ENCODE assay signal across 11 cellular contexts in genomic region chr20:45919951-45920794, GRCh38. TPM values are rescaled to one million over a fixed set of nuclear protein-coding genes. Genes with fewer than 3 reads are reported as not detected.
DNase-seq lines count a peak whose midpoint lies in the region; ATAC-seq and TF ChIP-seq lines count a peak whose summit lies in the region.
"Had no signal": no experiment of that assay in that cellular context is flagged by ENCODE, and none has a peak within 500 bp of the region (broad histone marks: within the 10 kb centered on the region; RNA-seq: fewer than 3 reads in every experiment).

No MANE protein-coding gene starts in this region.

- no TSS peak for BruUV-seq in mammary epithelial cell (replicated peaks; lab: Mats Ljungman, UMichigan)

- no peak for TF ChIP-seq CTCF in mammary epithelial cell (conservative IDR thresholded peaks at IDR 0.05 in 1 of 2, IDR thresholded peaks at IDR 0.05 in 1 of 2; ENCODE audit: extremely low read depth in 1 of 2, insufficient read depth in 1 of 2, low read depth in 1 of 2, low read length in 2 of 2)

- peak overlapping the region; percentile 2 for H2AFZ ChIP-seq in mammary epithelial cell (ENCODE audit: low read depth, low read length)

- dilution Hi-C loops in mammary epithelial cell (cut with HindIII; ENCODE audit: low sequenced_read_pairs): no loop called here

- no peak overlapping the region for H3K4me2 ChIP-seq in mammary epithelial cell (ENCODE audit: insufficient read depth, low read depth, low read length)

- no peaks in the 10 kb centered on the region for H3K79me2 ChIP-seq in mammary epithelial cell (ENCODE audit: insufficient read depth, low read length)

- H3K27ac ChIP-seq in mammary epithelial cell (ENCODE audit: insufficient read depth, low read depth, low read length) (no peak overlapping the region), right cardiac atrium (ENCODE audit: low read length) (peak overlapping the region; percentile 78)
- H3K27ac ChIP-seq: HL-60 had no signal

- DNase-seq in LHCN-M2 (ENCODE audit: low read depth) (peak; percentile 35), mammary epithelial cell (no peak), right cardiac atrium (peak in 2 of 3 donors; percentile 55 to 60), skeletal muscle cell (ENCODE audit: low read depth) (peak; percentile 50), COLO668 (lab: John Stamatoyannopoulos, UW; ENCODE audit: unreplicated experiment) (no peak), HuH-7.5 (ENCODE audit: low spot score) (no peak)
- DNase-seq: activated T-cell treated with anti-CD3 and anti-CD28 coated beads, Interleukin-2, amount 50 U/mL, for 1 hour; C1 segment of cervical spinal cord had no signal

- ATAC-seq in right cardiac atrium (peak; percentile 6 to 20), HG02840 (IDR thresholded peaks at IDR 0.05; ENCODE audit: low FRiP score, unreplicated experiment) (no peak), HG03521 (IDR thresholded peaks at IDR 0.05; ENCODE audit: unreplicated experiment) (no peak)

- no peaks in the 10 kb centered on the region for H3K27me3 ChIP-seq in mammary epithelial cell (ENCODE audit: insufficient read depth, low read length)
- no peaks in the 10 kb centered on the region for H3K27me3 ChIP-seq in right cardiac atrium (ENCODE audit: control insufficient read depth, insufficient read depth)

- 46% methylated on average over 11 of the region's 11 CpGs for WGBS in mammary epithelial cell (ENCODE audit: low coverage, missing lambda C conversion rate)
- WGBS in right cardiac atrium: 47% methylated on average over 11 of the region's 11 CpGs

- CTCF ChIA-PET in mammary epithelial cell (lab: Charles Lee; ENCODE audit: low non-redundant PET): no interaction called here

- H3K4me3 ChIP-seq in mammary epithelial cell (replicated peaks in 1 of 3; ENCODE audit: insufficient read depth in 1 of 3, low read depth in 2 of 3, low read length in 3 of 3) (no peak overlapping the region), right cardiac atrium (ENCODE audit: low read length) (no peak overlapping the region), skeletal muscle cell (ENCODE audit: low read depth, low read length) (no peak overlapping the region)

- H4K20me1 ChIP-seq in mammary epithelial cell (ENCODE audit: insufficient read depth, low read length): no peaks in the 10 kb centered on the region

- H3K4me1 ChIP-seq in mammary epithelial cell (ENCODE audit: insufficient read depth, low read length) (no peaks in the 10 kb centered on the region), right cardiac atrium (ENCODE audit: control insufficient read depth, insufficient read depth, low read length) (no peaks in the 10 kb centered on the region)

- no peaks in the 10 kb centered on the region for H3K9me3 ChIP-seq in mammary epithelial cell (replicated peaks; ENCODE audit: insufficient read depth, low read length)
- H3K9me3 ChIP-seq in right cardiac atrium (ENCODE audit: control insufficient read depth, low read length): no peaks in the 10 kb centered on the region

- in situ Hi-C loops in mammary epithelial cell (cut with MboI; ENCODE audit: low sequenced_read_pairs in 2 of 2): no loop called here

- intact Hi-C loops in mammary epithelial cell (cut with micrococcal nuclease) (no loop called here), right cardiac atrium (cut with DNase I) (no loop called here)

- no peak overlapping the region for H3K9ac ChIP-seq in mammary epithelial cell (ENCODE audit: insufficient read depth, low read length)

- no peaks in the 10 kb centered on the region for H3K36me3 ChIP-seq in mammary epithelial cell (ENCODE audit: insufficient read depth, low read length)

RNA-seq across cellular contexts. Expression of gene PLTP, which starts 8.2 kb away (rescaled TPM):
- 7.2 and 10.3 TPM in 2 replicates for total RNA-seq in LHCN-M2 (2014; rRNA removed)
- 8.0 TPM for polyA plus RNA-seq in LHCN-M2 (2012)
- total RNA-seq in mammary epithelial cell: 10 to 100 TPM in 1 of 2 donors, 1 to 10 TPM in 1; 7.2 to 17.7 TPM
- polyA plus RNA-seq in mammary epithelial cell: 6.7 TPM
- 1.4 TPM for polyA minus RNA-seq in mammary epithelial cell
- total RNA-seq in right cardiac atrium: 100 to 1,000 TPM in 2 of 4 donors, 10 to 100 TPM in 2; 63.7 to 117 (median 90.4) TPM
- polyA plus RNA-seq in right cardiac atrium: 34.3 TPM

RNA-seq across cellular contexts. Expression of gene PCIF1, which starts 14.3 kb away (rescaled TPM):
- total RNA-seq in LHCN-M2 (2014; rRNA removed) (10.2 and 13.6 TPM in 2 replicates), mammary epithelial cell (10 to 100 TPM; 12.7 to 18.9 TPM), right cardiac atrium (10 to 100 TPM; 28.0 to 31.8 (median 29.6) TPM)
- polyA plus RNA-seq in LHCN-M2 (2012): 25.7 TPM
- polyA plus RNA-seq in mammary epithelial cell (12.7 TPM), right cardiac atrium (22.2 TPM)
- 17.8 TPM for polyA minus RNA-seq in mammary epithelial cell

RNA-seq across cellular contexts. Expression of gene CTSA, which starts 29.0 kb away (rescaled TPM):
- total RNA-seq in LHCN-M2 (2014; rRNA removed) (118 and 180 TPM in 2 replicates), mammary epithelial cell (10 to 100 TPM; 32.5 to 68.8 TPM), right cardiac atrium (100 to 1,000 TPM; 102 to 134 (median 112) TPM)
- polyA plus RNA-seq in LHCN-M2 (2012): 196 TPM
- polyA plus RNA-seq in mammary epithelial cell (96.7 TPM), right cardiac atrium (126 TPM)
- 96.8 TPM for polyA minus RNA-seq in mammary epithelial cell

RNA-seq across cellular contexts. Expression of gene NEURL2, which starts 29.2 kb away (rescaled TPM):
- total RNA-seq in LHCN-M2 (2014; rRNA removed) (5.4 and 9.0 TPM in 2 replicates), mammary epithelial cell (1 to 10 TPM; 2.1 to 3.3 TPM), right cardiac atrium (1 to 10 TPM; 7.5 to 9.8 (median 7.9) TPM)
- 3.5 TPM for polyA plus RNA-seq in LHCN-M2 (2012)
- polyA plus RNA-seq in mammary epithelial cell (0.36 TPM), right cardiac atrium (7.0 TPM)
- not detected for polyA minus RNA-seq in mammary epithelial cell

RNA-seq across cellular contexts. Expression of gene SPATA25, which starts 32.8 kb away (rescaled TPM):
- total RNA-seq in LHCN-M2 (2014; rRNA removed) (0.69 and 4.1 TPM in 2 replicates), mammary epithelial cell (1 to 10 TPM in 1 of 2 donors, under 1 TPM in 1; 0.99 to 1.2 TPM), right cardiac atrium (1 to 10 TPM; 1.8 to 2.6 (median 2.2) TPM)
- 0.41 TPM for polyA plus RNA-seq in LHCN-M2 (2012)
- polyA plus RNA-seq in mammary epithelial cell (0.19 TPM), right cardiac atrium (1.7 TPM)
- not detected for polyA minus RNA-seq in mammary epithelial cell

Comparison
In these comparisons a context has a peak if more than half of its experiments do, and no peak if none do; other contexts are left out.
1. DNase-seq: peak in LHCN-M2 (single experiment), right cardiac atrium (2 of 3) and skeletal muscle cell (single experiment); none in mammary epithelial cell (single experiment), COLO668 (single experiment) and HuH-7.5 (single experiment).
2. ATAC-seq: peak in right cardiac atrium (2 of 2); none in HG02840 (single experiment) and HG03521 (single experiment).